1 cellular context compared by ENCODE assay signal in the genomic region with DNA sequence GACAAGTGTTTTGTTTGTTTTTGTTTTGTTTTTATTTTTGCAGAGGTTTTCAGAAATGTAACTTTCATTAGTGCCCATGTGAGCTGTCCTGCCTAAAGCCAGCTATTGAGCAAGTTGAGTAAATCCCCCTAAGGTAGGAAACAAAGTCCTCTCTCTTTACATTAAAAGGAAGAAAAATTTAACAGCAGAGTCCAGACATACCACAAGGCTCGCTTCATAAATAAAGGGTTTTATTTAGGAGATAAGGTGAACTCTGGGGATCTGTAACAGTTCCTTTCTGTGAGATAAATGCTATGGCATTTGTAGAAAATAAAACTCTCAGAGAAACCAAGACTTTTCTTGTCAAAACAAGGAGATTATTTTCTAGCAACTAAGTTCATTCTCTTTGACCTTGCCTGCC.
TF ChIP-seq lines count a peak whose summit lies in the region.

No MANE protein-coding gene starts in this region.

TF ChIP-seq in WTC11, 78 proteins besides CTCF, POLR2A, EP300 and RAD21:
- TF ChIP-seq, protein P1, sequence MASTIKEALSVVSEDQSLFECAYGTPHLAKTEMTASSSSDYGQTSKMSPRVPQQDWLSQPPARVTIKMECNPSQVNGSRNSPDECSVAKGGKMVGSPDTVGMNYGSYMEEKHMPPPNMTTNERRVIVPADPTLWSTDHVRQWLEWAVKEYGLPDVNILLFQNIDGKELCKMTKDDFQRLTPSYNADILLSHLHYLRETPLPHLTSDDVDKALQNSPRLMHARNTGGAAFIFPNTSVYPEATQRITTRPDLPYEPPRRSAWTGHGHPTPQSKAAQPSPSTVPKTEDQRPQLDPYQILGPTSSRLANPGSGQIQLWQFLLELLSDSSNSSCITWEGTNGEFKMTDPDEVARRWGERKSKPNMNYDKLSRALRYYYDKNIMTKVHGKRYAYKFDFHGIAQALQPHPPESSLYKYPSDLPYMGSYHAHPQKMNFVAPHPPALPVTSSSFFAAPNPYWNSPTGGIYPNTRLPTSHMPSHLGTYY (CRISPR knock-in tag; IDR thresholded peaks at IDR 0.05): no peak
- TF ChIP-seq, protein P2, sequence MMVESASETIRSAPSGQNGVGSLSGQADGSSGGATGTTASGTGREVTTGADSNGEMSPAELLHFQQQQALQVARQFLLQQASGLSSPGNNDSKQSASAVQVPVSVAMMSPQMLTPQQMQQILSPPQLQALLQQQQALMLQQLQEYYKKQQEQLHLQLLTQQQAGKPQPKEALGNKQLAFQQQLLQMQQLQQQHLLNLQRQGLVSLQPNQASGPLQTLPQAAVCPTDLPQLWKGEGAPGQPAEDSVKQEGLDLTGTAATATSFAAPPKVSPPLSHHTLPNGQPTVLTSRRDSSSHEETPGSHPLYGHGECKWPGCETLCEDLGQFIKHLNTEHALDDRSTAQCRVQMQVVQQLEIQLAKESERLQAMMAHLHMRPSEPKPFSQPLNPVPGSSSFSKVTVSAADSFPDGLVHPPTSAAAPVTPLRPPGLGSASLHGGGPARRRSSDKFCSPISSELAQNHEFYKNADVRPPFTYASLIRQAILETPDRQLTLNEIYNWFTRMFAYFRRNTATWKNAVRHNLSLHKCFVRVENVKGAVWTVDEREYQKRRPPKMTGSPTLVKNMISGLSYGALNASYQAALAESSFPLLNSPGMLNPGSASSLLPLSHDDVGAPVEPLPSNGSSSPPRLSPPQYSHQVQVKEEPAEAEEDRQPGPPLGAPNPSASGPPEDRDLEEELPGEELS (CRISPR knock-in tag; IDR thresholded peaks at IDR 0.05): no peak
- TF ChIP-seq TEAD1 (CRISPR knock-in tag; IDR thresholded peaks at IDR 0.05): no peak
- TF ChIP-seq SMAD3 (CRISPR knock-in tag; IDR thresholded peaks at IDR 0.05; ENCODE audit: borderline replicate concordance): no peak
- no peak for TF ChIP-seq FOXK1 (CRISPR knock-in tag; IDR thresholded peaks at IDR 0.05)
- TF ChIP-seq, protein P3, sequence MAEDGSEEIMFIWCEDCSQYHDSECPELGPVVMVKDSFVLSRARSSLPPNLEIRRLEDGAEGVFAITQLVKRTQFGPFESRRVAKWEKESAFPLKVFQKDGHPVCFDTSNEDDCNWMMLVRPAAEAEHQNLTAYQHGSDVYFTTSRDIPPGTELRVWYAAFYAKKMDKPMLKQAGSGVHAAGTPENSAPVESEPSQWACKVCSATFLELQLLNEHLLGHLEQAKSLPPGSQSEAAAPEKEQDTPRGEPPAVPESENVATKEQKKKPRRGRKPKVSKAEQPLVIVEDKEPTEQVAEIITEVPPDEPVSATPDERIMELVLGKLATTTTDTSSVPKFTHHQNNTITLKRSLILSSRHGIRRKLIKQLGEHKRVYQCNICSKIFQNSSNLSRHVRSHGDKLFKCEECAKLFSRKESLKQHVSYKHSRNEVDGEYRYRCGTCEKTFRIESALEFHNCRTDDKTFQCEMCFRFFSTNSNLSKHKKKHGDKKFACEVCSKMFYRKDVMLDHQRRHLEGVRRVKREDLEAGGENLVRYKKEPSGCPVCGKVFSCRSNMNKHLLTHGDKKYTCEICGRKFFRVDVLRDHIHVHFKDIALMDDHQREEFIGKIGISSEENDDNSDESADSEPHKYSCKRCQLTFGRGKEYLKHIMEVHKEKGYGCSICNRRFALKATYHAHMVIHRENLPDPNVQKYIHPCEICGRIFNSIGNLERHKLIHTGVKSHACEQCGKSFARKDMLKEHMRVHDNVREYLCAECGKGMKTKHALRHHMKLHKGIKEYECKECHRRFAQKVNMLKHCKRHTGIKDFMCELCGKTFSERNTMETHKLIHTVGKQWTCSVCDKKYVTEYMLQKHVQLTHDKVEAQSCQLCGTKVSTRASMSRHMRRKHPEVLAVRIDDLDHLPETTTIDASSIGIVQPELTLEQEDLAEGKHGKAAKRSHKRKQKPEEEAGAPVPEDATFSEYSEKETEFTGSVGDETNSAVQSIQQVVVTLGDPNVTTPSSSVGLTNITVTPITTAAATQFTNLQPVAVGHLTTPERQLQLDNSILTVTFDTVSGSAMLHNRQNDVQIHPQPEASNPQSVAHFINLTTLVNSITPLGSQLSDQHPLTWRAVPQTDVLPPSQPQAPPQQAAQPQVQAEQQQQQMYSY (CRISPR knock-in tag; IDR thresholded peaks at IDR 0.05): no peak
- TF ChIP-seq ZNF219 (CRISPR knock-in tag; IDR thresholded peaks at IDR 0.05; ENCODE audit: borderline replicate concordance): no peak
- TF ChIP-seq, protein P4, sequence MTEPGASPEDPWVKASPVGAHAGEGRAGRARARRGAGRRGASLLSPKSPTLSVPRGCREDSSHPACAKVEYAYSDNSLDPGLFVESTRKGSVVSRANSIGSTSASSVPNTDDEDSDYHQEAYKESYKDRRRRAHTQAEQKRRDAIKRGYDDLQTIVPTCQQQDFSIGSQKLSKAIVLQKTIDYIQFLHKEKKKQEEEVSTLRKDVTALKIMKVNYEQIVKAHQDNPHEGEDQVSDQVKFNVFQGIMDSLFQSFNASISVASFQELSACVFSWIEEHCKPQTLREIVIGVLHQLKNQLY (CRISPR knock-in tag; IDR thresholded peaks at IDR 0.05): no peak
- TF ChIP-seq, protein P5, sequence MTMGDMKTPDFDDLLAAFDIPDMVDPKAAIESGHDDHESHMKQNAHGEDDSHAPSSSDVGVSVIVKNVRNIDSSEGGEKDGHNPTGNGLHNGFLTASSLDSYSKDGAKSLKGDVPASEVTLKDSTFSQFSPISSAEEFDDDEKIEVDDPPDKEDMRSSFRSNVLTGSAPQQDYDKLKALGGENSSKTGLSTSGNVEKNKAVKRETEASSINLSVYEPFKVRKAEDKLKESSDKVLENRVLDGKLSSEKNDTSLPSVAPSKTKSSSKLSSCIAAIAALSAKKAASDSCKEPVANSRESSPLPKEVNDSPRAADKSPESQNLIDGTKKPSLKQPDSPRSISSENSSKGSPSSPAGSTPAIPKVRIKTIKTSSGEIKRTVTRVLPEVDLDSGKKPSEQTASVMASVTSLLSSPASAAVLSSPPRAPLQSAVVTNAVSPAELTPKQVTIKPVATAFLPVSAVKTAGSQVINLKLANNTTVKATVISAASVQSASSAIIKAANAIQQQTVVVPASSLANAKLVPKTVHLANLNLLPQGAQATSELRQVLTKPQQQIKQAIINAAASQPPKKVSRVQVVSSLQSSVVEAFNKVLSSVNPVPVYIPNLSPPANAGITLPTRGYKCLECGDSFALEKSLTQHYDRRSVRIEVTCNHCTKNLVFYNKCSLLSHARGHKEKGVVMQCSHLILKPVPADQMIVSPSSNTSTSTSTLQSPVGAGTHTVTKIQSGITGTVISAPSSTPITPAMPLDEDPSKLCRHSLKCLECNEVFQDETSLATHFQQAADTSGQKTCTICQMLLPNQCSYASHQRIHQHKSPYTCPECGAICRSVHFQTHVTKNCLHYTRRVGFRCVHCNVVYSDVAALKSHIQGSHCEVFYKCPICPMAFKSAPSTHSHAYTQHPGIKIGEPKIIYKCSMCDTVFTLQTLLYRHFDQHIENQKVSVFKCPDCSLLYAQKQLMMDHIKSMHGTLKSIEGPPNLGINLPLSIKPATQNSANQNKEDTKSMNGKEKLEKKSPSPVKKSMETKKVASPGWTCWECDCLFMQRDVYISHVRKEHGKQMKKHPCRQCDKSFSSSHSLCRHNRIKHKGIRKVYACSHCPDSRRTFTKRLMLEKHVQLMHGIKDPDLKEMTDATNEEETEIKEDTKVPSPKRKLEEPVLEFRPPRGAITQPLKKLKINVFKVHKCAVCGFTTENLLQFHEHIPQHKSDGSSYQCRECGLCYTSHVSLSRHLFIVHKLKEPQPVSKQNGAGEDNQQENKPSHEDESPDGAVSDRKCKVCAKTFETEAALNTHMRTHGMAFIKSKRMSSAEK (CRISPR knock-in tag; IDR thresholded peaks at IDR 0.05; ENCODE audit: borderline replicate concordance): no peak
